In the genomic region with DNA sequence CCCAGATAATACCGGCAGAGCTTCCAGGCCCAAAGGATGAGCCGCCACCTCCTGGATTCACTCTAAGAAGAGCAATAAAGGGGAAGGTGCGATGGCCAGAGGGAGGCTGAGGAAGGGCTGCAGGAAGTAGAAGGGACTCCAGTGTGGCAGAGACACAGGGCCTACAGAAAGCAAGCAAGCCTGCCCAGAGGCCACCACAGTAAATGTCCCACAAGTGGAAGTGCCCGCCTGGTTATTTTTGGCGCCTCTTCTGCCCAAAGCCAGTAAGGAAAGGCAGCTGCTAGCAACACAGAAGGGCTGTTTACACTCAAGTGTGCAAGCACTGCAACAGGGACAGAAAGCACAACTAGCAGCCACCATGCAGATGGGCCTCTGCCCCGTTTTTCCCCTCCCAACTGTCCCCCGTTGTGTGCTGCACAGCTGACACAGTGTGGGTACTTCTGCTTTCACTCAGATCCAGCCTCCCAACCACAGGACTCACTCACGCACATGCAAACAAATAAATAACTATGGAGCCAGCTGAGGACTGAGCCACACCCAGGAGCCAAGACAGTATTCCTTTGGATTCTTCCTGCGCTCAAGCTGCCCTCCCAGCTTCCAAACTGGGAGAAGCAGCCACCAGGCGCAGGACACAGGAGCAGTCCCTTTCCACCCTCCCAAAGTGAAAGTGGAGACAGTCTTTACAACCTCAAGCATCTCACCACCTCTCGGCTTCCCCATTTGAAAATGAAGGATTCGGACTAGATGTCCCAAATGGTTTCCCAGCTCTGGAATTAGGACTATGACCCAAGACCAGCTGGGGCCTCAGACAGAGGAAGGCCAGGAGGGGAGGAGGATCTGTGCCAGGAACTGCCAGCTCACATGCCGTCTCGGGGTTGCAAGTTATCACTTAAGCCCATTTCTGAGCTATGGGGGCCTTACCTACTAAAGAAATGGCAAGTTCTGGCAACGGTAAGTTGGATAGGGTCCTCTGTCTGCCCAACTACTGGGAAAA, we compare ENCODE assay signal across 8 cellular contexts. TPM values are rescaled to one million over a fixed set of nuclear protein-coding genes. Genes with fewer than 3 reads are reported as not detected.
DNase-seq lines count a peak whose midpoint lies in the region; ATAC-seq and TF ChIP-seq lines count a peak whose summit lies in the region.

No MANE protein-coding gene starts in this region.

- H3K9me2 ChIP-seq in Karpas-422 (replicated peaks; ENCODE audit: insufficient read depth, low read length), result no peaks in the 10 kb centered on the region

- H3K9me3 ChIP-seq in Karpas-422 (ENCODE audit: low read length), result no peaks in the 10 kb centered on the region
- no peaks in the 10 kb centered on the region for H3K9me3 ChIP-seq in heart right ventricle
- no peaks in the 10 kb centered on the region for H3K9me3 ChIP-seq in skeletal muscle satellite cell (replicated peaks; ENCODE audit: low read length)

- H3K9ac ChIP-seq in Karpas-422 (ENCODE audit: low read length) (peak overlapping the region; percentile 93), skeletal muscle satellite cell (ENCODE audit: low read depth, low read length) (peak overlapping the region; percentile 70)

- peak overlapping the region; percentile 98 for H3K27ac Mint-ChIP-seq in activated naive CD4-positive, alpha-beta T cell treated with anti-CD3 and anti-CD28 coated beads, Interleukin-2, amount 50 U/mL, for 24 hours

- peaks cover 89% of the 10 kb centered on the region for H3K4me1 Mint-ChIP-seq in activated naive CD4-positive, alpha-beta T cell treated with anti-CD3 and anti-CD28 coated beads, Interleukin-2, amount 50 U/mL, for 24 hours

- intact Hi-C loops in heart right ventricle (cut with DNase I), result loop anchor here in 9 of 10 donors (2.0 to 5.0 kb wide), 4 partner anchors 13 to 33 kb away; no protein-coding TSS in a partner anchor

- H3K4me3 Mint-ChIP-seq in activated naive CD4-positive, alpha-beta T cell treated with anti-CD3 and anti-CD28 coated beads, Interleukin-2, amount 50 U/mL, for 24 hours, result peak overlapping the region; percentile 94

- DNase-seq in DMS79 treated with DMSO at 0.1 percent for 48 hours (lab: John Stamatoyannopoulos, UW) (peak; percentile 32), Karpas-422 (peak; percentile 78), heart right ventricle (peak in 1 of 2 donors; percentile 41)
- no peak for DNase-seq in NK-92 treated with Interleukin-12 subunit alpha and Interleukin-12 subunit beta, amount 100 ng/mL, for 24 hours (lab: John Stamatoyannopoulos, UW)

- 25% methylated on average over 15 of the region's 15 CpGs for WGBS in heart right ventricle, 2 donors

- H3K27me3 ChIP-seq in Karpas-422 (ENCODE audit: low read length) (no peaks in the 10 kb centered on the region), heart right ventricle (no peaks in the 10 kb centered on the region), skeletal muscle satellite cell (ENCODE audit: control insufficient read depth, insufficient read depth, low read length) (no peaks in the 10 kb centered on the region)

- peaks cover 99% of the 10 kb centered on the region for H3K79me2 ChIP-seq in Karpas-422 (ENCODE audit: low read length)

- no peaks in the 10 kb centered on the region for H3K36me3 ChIP-seq in Karpas-422 (ENCODE audit: insufficient read depth, low read length)
- no peaks in the 10 kb centered on the region for H3K36me3 ChIP-seq in heart right ventricle
- H3K36me3 ChIP-seq in skeletal muscle satellite cell (ENCODE audit: insufficient read depth, low read length), result no peaks in the 10 kb centered on the region

- no peak for TF ChIP-seq CTCF in heart right ventricle (IDR thresholded peaks at IDR 0.05)

- no peaks in the 10 kb centered on the region for H3K27me3 Mint-ChIP-seq in activated naive CD4-positive, alpha-beta T cell treated with anti-CD3 and anti-CD28 coated beads, Interleukin-2, amount 50 U/mL, for 24 hours

- H3K4me1 ChIP-seq in Karpas-422 (ENCODE audit: low read length), result peaks cover 98% of the 10 kb centered on the region
- peaks cover 84 to 99% (median 97%) of the 10 kb centered on the region in 9 donors for H3K4me1 ChIP-seq in heart right ventricle
- H3K4me1 ChIP-seq in skeletal muscle satellite cell (ENCODE audit: control insufficient read depth, insufficient read depth, low read length), result peaks cover 91% of the 10 kb centered on the region

- no peaks in the 10 kb centered on the region for H3K36me3 Mint-ChIP-seq in activated naive CD4-positive, alpha-beta T cell treated with anti-CD3 and anti-CD28 coated beads, Interleukin-2, amount 50 U/mL, for 24 hours

- H3K4me3 ChIP-seq in Karpas-422 (ENCODE audit: low read length) (peak overlapping the region; percentile 82), heart right ventricle (peak overlapping the region in 7 of 10 donors; percentile 12 to 43 (median 22)), skeletal muscle satellite cell (ENCODE audit: low read length) (peak overlapping the region; percentile 59)

- H3K4me2 ChIP-seq in Karpas-422 (ENCODE audit: low read depth, low read length, poor library complexity, severe bottlenecking) (peak overlapping the region; percentile 95), skeletal muscle satellite cell (ENCODE audit: low read length) (peak overlapping the region; percentile 89)

- ATAC-seq in GM19467 (IDR thresholded peaks at IDR 0.05; ENCODE audit: unreplicated experiment), result peak; percentile 27
- ATAC-seq in heart right ventricle, result peak; percentile 2 to 39 (median 19)
- no peak for ATAC-seq in HG03457 (IDR thresholded peaks at IDR 0.05; ENCODE audit: unreplicated experiment)

- peak overlapping the region; percentile 89 for H3K27ac ChIP-seq in Karpas-422 (ENCODE audit: low read length)
- peak overlapping the region; percentile 72 to 100 (median 98) for H3K27ac ChIP-seq in heart right ventricle

- H4K20me1 ChIP-seq in Karpas-422 (ENCODE audit: insufficient read depth, low read depth, low read length), result peaks cover 82% of the 10 kb centered on the region

- no peaks in the 10 kb centered on the region for H3K9me3 Mint-ChIP-seq in activated naive CD4-positive, alpha-beta T cell treated with anti-CD3 and anti-CD28 coated beads, Interleukin-2, amount 50 U/mL, for 24 hours

- no peak overlapping the region for H2AFZ ChIP-seq in Karpas-422 (ENCODE audit: low read length)

RNA-seq across cellular contexts. Expression of a gene that starts 40.0 kb away (rescaled TPM):
- 7.4 and 7.7 TPM in 2 replicates for total RNA-seq in Karpas-422 (2014; rRNA removed; shearing (Covaris generic); ENCODE audit: low replicate concordance)
- 10 to 100 TPM; 13.9 to 30.8 (median 23.6) TPM for total RNA-seq in heart right ventricle
- polyA plus RNA-seq in heart right ventricle, result 10 to 100 TPM in 1 of 2 donors, 1 to 10 TPM in 1; 6.6 to 15.7 TPM
- 22.1 and 28.8 TPM in 2 replicates for total RNA-seq in skeletal muscle satellite cell (2012; rRNA removed)

Comparison
In these comparisons a context has a peak if more than half of its experiments do, and no peak if none do; other contexts are left out.
1. H3K4me3 ChIP-seq: peak in every context shown above with its lines; median percentile 82 in Karpas-422; 59 in skeletal muscle satellite cell; 22 in heart right ventricle.